In the genomic region with DNA sequence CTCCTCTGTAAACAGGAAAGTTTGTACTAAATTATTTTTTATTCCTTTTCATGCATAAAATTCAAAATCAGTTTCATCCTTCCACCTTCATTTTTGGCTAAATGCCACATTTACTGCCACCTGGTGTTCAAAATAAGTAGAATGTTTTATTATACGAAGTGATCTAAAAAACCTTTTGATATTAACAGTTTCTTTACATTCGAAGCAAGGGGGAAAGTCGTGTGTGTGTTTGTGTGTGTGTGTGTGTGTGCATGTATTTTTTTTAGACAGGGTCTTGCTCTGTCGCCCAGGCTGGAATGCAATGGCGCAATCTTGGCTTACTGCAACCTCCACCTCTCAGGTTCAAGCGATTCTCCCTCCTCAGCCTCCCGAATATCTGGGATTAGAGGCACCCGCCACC, we compare ENCODE assay signal across 9 cellular contexts.
A peak's percentile ranks its signal among the peaks of the same experiment; 100 is the strongest.
DNase-seq lines count a peak whose midpoint lies in the region; ATAC-seq and TF ChIP-seq lines count a peak whose summit lies in the region.
"Had no signal": no experiment of that assay in that cellular context is flagged by ENCODE, and none has a peak within 500 bp of the region (broad histone marks: within the 10 kb centered on the region; RNA-seq: fewer than 3 reads in every experiment).

No MANE protein-coding gene starts in this region.

- H4K20me1 ChIP-seq in SU-DHL-6 (ENCODE audit: low read depth, low read length), result no peaks in the 10 kb centered on the region

- TF ChIP-seq CTCF in GM13977 (IDR thresholded peaks at IDR 0.05; ENCODE audit: extremely low read depth, insufficient read depth, missing control alignments) (peak; percentile 44), SU-DHL-6 (IDR thresholded peaks at IDR 0.05; ENCODE audit: insufficient read depth, low read length, poor library complexity, severe bottlenecking) (peak; percentile 47)

- H2AFZ ChIP-seq in SU-DHL-6 (ENCODE audit: low read depth, low read length, severe bottlenecking), result no peak overlapping the region

- no peak overlapping the region for H3K27ac ChIP-seq in SU-DHL-6 (ENCODE audit: low read depth, low read length)

- no peaks in the 10 kb centered on the region for H3F3A ChIP-seq in SU-DHL-6 (ENCODE audit: insufficient read depth)

- H3K9ac ChIP-seq in SU-DHL-6 (ENCODE audit: low read length), result no peak overlapping the region

- ATAC-seq in HG03135 (IDR thresholded peaks at IDR 0.05; ENCODE audit: unreplicated experiment) (no peak), HG02798 (IDR thresholded peaks at IDR 0.05; ENCODE audit: poor library complexity, unreplicated experiment) (no peak), GM21723 (IDR thresholded peaks at IDR 0.05; ENCODE audit: unreplicated experiment) (no peak)
- ATAC-seq: natural killer cell had no signal

- H3K4me2 ChIP-seq in SU-DHL-6 (ENCODE audit: low read depth, low read length, poor library complexity, severe bottlenecking), result no peak overlapping the region

- no peaks in the 10 kb centered on the region for H3K36me3 ChIP-seq in SU-DHL-6 (ENCODE audit: low read length)

- H3K9me2 ChIP-seq in SU-DHL-6 (replicated peaks; ENCODE audit: insufficient read depth, low read length), result no peaks in the 10 kb centered on the region

- DNase-seq in ACHN (peak; percentile 63), GM13977 (ENCODE audit: low spot score) (peak; percentile 20), inferior parietal cortex (ENCODE audit: extremely low spot score) (peak; percentile 66), ecto neural progenitor cell (ENCODE audit: low spot score) (no peak)
- DNase-seq: natural killer cell had no signal

- H3K9me3 ChIP-seq in SU-DHL-6 (ENCODE audit: insufficient read depth, low read length), result no peaks in the 10 kb centered on the region

- in situ Hi-C loops in ACHN (cut with HindIII; ENCODE audit: low pct_ligation_motif_present, low pct_unique_long_range_greater_than_20kb, low sequenced_read_pairs) (no loop called here), GM13977 (cut with MboI; ENCODE audit: low pct_unique_long_range_greater_than_20kb, low sequenced_read_pairs, unreplicated experiment) (no loop called here)

- no peak overlapping the region for H3K4me3 ChIP-seq in SU-DHL-6 (ENCODE audit: insufficient read depth, low read length, poor library complexity, severe bottlenecking)

- H3K27me3 ChIP-seq in SU-DHL-6 (ENCODE audit: low read length), result no peaks in the 10 kb centered on the region

- no peaks in the 10 kb centered on the region for H3K79me2 ChIP-seq in SU-DHL-6 (ENCODE audit: insufficient read depth, low read length)
